ENCODE assay signal across 8 cellular contexts in genomic region chr15:22786868-22787698, GRCh38. TPM values are rescaled to one million over a fixed set of nuclear protein-coding genes. Genes with fewer than 3 reads are reported as not detected.
DNase-seq lines count a peak whose midpoint lies in the region; ATAC-seq and TF ChIP-seq lines count a peak whose summit lies in the region.

No MANE protein-coding gene starts in this region.

- H3K27ac Mint-ChIP-seq in Caco-2 (ENCODE audit: unreplicated experiment), result peak overlapping the region; percentile 89

- DNase-seq in Caco-2, result peak in 1 of 2 experiments; percentile 61
- peak; percentile 34 to 40 for DNase-seq in activated CD4-positive, alpha-beta T cell treated with anti-CD3 and anti-CD28 coated beads, Interleukin-2, amount 50 U/mL, for 48 hours
- DNase-seq in erythroblast (lab: John Stamatoyannopoulos, UW), result peak; percentile 54 to 56
- peak; percentile 74 for DNase-seq in upper lobe of right lung
- DNase-seq in dedifferentiated amniotic fluid mesenchymal stem cell (ENCODE audit: extremely low spot score), result no peak

- H3K4me1 Mint-ChIP-seq in Caco-2 (ENCODE audit: low read depth, unreplicated experiment), result peaks cover 12% of the 10 kb centered on the region

- POLR2A ChIA-PET in Caco-2 (lab: Charles Lee), result interaction anchor here (0.6 to 1.1 kb wide), 2 partner anchors 53 to 252 kb away, joined by 3 read pairs; partner anchors contain the start of gene TUBGCP5

- H3K27me3 ChIP-seq in Caco-2 (replicated peaks; ENCODE audit: control insufficient read depth, insufficient read depth, low read length) (no peaks in the 10 kb centered on the region), muscle layer of colon (ENCODE audit: control insufficient read depth in 1 of 2, insufficient read depth in 2 of 2, low read length in 2 of 2) (no peaks in the 10 kb centered on the region), upper lobe of right lung (no peaks in the 10 kb centered on the region)

- H3K4me3 Mint-ChIP-seq in Caco-2 (ENCODE audit: unreplicated experiment), result peak overlapping the region; percentile 91

- no peak overlapping the region for H3K9ac ChIP-seq in muscle layer of colon (ENCODE audit: low read length)

- intact Hi-C loops in Caco-2 (cut with micrococcal nuclease; ENCODE audit: unreplicated experiment), result loop anchor here (5.0 to 10.0 kb wide), 2 partner anchors 50 to 108 kb away; partner anchors contain the start of gene NIPA2
- intact Hi-C loops in upper lobe of right lung (cut with DNase I), result no loop called here

- no peaks in the 10 kb centered on the region for H3K27me3 Mint-ChIP-seq in Caco-2 (ENCODE audit: insufficient read depth, unreplicated experiment)

- TF ChIP-seq CTCF in Caco-2 (IDR thresholded peaks at IDR 0.05; ENCODE audit: insufficient read depth in 1 of 2, low read depth in 1 of 2, low read length in 1 of 2, severe bottlenecking in 1 of 2, unreplicated experiment in 1 of 2) (no peak), upper lobe of right lung (IDR thresholded peaks at IDR 0.05) (no peak)

- TF ChIP-seq POLR2A in erythroblast (IDR thresholded peaks at IDR 0.05; ENCODE audit: low read length), result no peak

- peaks cover 9% of the 10 kb centered on the region; the same call in 1 of the 2 replicates for H3K9me3 ChIP-seq in Caco-2
- no peaks in the 10 kb centered on the region for H3K9me3 ChIP-seq in muscle layer of colon (ENCODE audit: low read length)
- no peaks in the 10 kb centered on the region for H3K9me3 ChIP-seq in upper lobe of right lung

- H3K4me3 ChIP-seq in Caco-2 (ENCODE audit: low read depth, low read length) (peak overlapping the region; percentile 91), muscle layer of colon (ENCODE audit: low read depth in 1 of 2, low read length in 2 of 2) (peak overlapping the region; percentile 63 to 74), upper lobe of right lung (peak overlapping the region; percentile 62)

- H3K36me3 ChIP-seq in Caco-2 (ENCODE audit: control insufficient read depth, insufficient read depth, low read length) (no peaks in the 10 kb centered on the region; the same call in 1 of the 2 replicates), muscle layer of colon (ENCODE audit: insufficient read depth, low read length) (no peaks in the 10 kb centered on the region), upper lobe of right lung (no peaks in the 10 kb centered on the region)

- ATAC-seq in GM19463 (IDR thresholded peaks at IDR 0.05; ENCODE audit: unreplicated experiment), result peak; percentile 24
- peak; percentile 27 for ATAC-seq in HG03571 (IDR thresholded peaks at IDR 0.05; ENCODE audit: unreplicated experiment)
- ATAC-seq in upper lobe of right lung, result peak; percentile 51

- peak overlapping the region; percentile 58 for H3K27ac ChIP-seq in muscle layer of colon (ENCODE audit: low read depth, low read length)
- peak overlapping the region; percentile 11 for H3K27ac ChIP-seq in upper lobe of right lung

- BruUV-seq in Caco-2 (replicated peaks; lab: Mats Ljungman, UMichigan), result no TSS peak

- CTCF ChIA-PET in Caco-2 (lab: Charles Lee), result no interaction called here

- H3K9me3 Mint-ChIP-seq in Caco-2 (ENCODE audit: unreplicated experiment), result peaks cover 10% of the 10 kb centered on the region

- H3K4me1 ChIP-seq in Caco-2 (peaks cover 5% of the 10 kb centered on the region; the same call in 1 of the 2 replicates), muscle layer of colon (ENCODE audit: insufficient read depth, low read length) (peaks cover 3% of the 10 kb centered on the region), upper lobe of right lung (no peaks in the 10 kb centered on the region)

- peaks cover 35% of the 10 kb centered on the region for H3K36me3 Mint-ChIP-seq in Caco-2 (ENCODE audit: insufficient read depth, unreplicated experiment)

RNA-seq across cellular contexts. Expression of gene NIPA1, which starts 0.6 kb away (rescaled TPM):
- total RNA-seq in Caco-2 (2022) (34.4 and 38.1 TPM in 2 replicates), upper lobe of right lung (16.2 TPM)

RNA-seq across cellular contexts. Expression of gene NIPA2, which starts 51.4 kb away (rescaled TPM):
- total RNA-seq in Caco-2 (2022), result 85.3 and 89.4 TPM in 2 replicates
- total RNA-seq in upper lobe of right lung, result 46.2 TPM
